Comparison of ENCODE assay signal across 3 cellular contexts in genomic region chr16:32120779-32121178, GRCh38.
A peak's percentile ranks its signal among the peaks of the same experiment; 100 is the strongest.
TF ChIP-seq lines count a peak whose summit lies in the region.

No MANE protein-coding gene starts in this region.

TF ChIP-seq in GM12878, 131 proteins besides CTCF, POLR2A, EP300 and RAD21:
- TF ChIP-seq ZNF24 (IDR thresholded peaks at IDR 0.05) = peak; percentile 78; the same call in 1 of the 2 replicates

TF ChIP-seq in K562, 482 proteins besides CTCF, POLR2A, EP300 and RAD21:
- TF ChIP-seq ZNF512 (tag; IDR thresholded peaks at IDR 0.05) (0 out of 2 replicates have a peak, but pooled peaks have one; percentile 28), ZNF24 (IDR thresholded peaks at IDR 0.05) (0 out of 2 replicates have a peak, but pooled peaks have one; percentile 6)

TF ChIP-seq in HepG2, 621 proteins besides CTCF, POLR2A, EP300 and RAD21:
- peak; percentile 87 for TF ChIP-seq ZNF24 (IDR thresholded peaks at IDR 0.05)
TF ChIP-seq in HepG2: peak in this region for 1; not testable (repeated sequence) for 620.
